6 cellular contexts compared by ENCODE assay signal in genomic region chr15:52054858-52055257, GRCh38. TPM values are rescaled to one million over a fixed set of nuclear protein-coding genes. Genes with fewer than 3 reads are reported as not detected.
"Had no signal": no experiment of that assay in that cellular context is flagged by ENCODE, and none has a peak within 500 bp of the region (broad histone marks: within the 10 kb centered on the region; RNA-seq: fewer than 3 reads in every experiment).

No MANE protein-coding gene starts in this region.

RNA-seq across cellular contexts. Expression of gene BCL2L10, which starts 57.7 kb away (rescaled TPM):
- total RNA-seq: activated CD4-positive, alpha-beta memory T cell treated with anti-CD3 and anti-CD28 coated beads, Interleukin-2, amount 10 ng/mL, durations not matched to agents 7 days and 5 days; activated naive CD8-positive, alpha-beta T cell treated with anti-CD3 and anti-CD28 coated beads for 36 hours; activated T-helper 17 cell treated with anti-CD3 and anti-CD28 coated beads, Interleukin-2, amount 50 U/mL, for 72 hours; aorta; Right ventricle myocardium inferior had no signal
- polyA plus RNA-seq: aorta, cardiac muscle cell had no signal
